Comparison of ENCODE assay signal across 1 cellular context in the genomic region with DNA sequence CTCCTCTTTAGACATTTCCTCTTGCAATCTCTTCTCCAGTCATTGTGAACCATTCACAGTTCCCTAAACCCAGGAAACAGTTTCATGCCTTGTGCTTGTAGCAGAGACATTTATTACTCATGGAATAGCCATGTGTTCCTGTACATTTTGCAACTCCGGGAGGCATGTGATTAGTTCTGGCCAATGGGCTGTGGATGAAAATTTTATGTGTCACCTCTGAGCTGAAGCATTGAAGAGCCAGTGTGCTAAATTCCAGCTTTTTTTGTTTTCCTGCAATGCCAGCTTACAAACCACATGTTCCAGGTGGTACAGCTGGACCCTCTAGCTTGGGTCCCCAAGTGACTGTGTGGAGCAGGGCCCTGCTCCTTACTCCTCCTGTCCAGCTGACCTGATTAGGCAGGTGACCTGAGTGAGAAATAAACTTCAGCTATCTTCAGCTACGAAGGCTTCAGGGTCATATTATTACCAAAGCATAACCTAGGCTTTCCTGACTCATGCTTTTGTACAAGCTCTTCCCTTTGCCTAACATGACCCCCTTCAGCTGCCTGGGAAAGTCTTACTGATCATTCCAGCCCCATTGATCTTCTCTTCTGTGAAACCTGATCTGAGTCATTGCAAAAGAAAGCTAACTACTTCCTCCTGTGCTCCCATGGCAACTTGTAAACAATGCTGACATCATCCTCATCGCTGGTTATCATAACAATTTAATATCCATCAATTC.
TF ChIP-seq lines count a peak whose summit lies in the region.

No MANE protein-coding gene starts in this region.

TF ChIP-seq in HepG2, 621 proteins besides CTCF, POLR2A, EP300 and RAD21 (continued from another document and continues in another):
- TF ChIP-seq ZNF496 (CRISPR knock-in tag; IDR thresholded peaks at IDR 0.05; ENCODE audit: insufficient replicate concordance) (no peak), ZBTB7A (CRISPR knock-in tag; IDR thresholded peaks at IDR 0.05) (no peak), ZNF562 (CRISPR knock-in tag; IDR thresholded peaks at IDR 0.05; ENCODE audit: borderline replicate concordance) (no peak), ZNF572 (CRISPR knock-in tag; IDR thresholded peaks at IDR 0.05) (no peak), ZNF510 (CRISPR knock-in tag; IDR thresholded peaks at IDR 0.05; ENCODE audit: low read depth) (no peak), ZNF816 (CRISPR knock-in tag; IDR thresholded peaks at IDR 0.05; ENCODE audit: borderline replicate concordance) (no peak), PCBP1 (IDR thresholded peaks at IDR 0.05; ENCODE audit: borderline replicate concordance, low read depth, low read length) (no peak), ZNF24 (IDR thresholded peaks at IDR 0.05) (no peak), SUZ12 (IDR thresholded peaks at IDR 0.05; ENCODE audit: low read depth, low read length) (no peak), KAT7 (CRISPR knock-in tag; IDR thresholded peaks at IDR 0.05; ENCODE audit: borderline replicate concordance) (no peak; the same call in 1 of the 2 replicates), ZNF260 (CRISPR knock-in tag; IDR thresholded peaks at IDR 0.05; ENCODE audit: borderline replicate concordance, low read depth) (no peak), ZFYVE20 (CRISPR knock-in tag; IDR thresholded peaks at IDR 0.05; ENCODE audit: borderline replicate concordance, low read depth) (no peak), ZC3H13 (CRISPR knock-in tag; IDR thresholded peaks at IDR 0.05) (no peak), ZNF292 (CRISPR knock-in tag; IDR thresholded peaks at IDR 0.05; ENCODE audit: borderline replicate concordance, low read depth) (no peak), PAWR (CRISPR knock-in tag; IDR thresholded peaks at IDR 0.05; ENCODE audit: borderline replicate concordance) (no peak), TBX2 (CRISPR knock-in tag; IDR thresholded peaks at IDR 0.05; ENCODE audit: borderline replicate concordance) (peak; percentile 83)
- TF ChIP-seq, protein P1, sequence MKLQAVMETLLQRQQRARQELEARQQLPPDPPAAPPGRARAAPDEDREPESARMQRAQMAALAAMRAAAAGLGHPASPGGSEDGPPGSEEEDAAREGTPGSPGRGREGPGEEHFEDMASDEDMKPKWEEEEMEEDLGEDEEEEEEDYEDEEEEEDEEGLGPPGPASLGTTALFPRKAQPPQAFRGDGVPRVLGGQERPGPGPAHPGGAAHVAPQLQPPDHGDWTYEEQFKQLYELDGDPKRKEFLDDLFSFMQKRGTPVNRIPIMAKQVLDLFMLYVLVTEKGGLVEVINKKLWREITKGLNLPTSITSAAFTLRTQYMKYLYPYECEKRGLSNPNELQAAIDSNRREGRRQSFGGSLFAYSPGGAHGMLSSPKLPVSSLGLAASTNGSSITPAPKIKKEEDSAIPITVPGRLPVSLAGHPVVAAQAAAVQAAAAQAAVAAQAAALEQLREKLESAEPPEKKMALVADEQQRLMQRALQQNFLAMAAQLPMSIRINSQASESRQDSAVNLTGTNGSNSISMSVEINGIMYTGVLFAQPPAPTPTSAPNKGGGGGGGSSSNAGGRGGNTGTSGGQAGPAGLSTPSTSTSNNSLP (IDR thresholded peaks at IDR 0.05; ENCODE audit: low read depth, low read length), result peak; percentile 98
- TF ChIP-seq, protein P2, sequence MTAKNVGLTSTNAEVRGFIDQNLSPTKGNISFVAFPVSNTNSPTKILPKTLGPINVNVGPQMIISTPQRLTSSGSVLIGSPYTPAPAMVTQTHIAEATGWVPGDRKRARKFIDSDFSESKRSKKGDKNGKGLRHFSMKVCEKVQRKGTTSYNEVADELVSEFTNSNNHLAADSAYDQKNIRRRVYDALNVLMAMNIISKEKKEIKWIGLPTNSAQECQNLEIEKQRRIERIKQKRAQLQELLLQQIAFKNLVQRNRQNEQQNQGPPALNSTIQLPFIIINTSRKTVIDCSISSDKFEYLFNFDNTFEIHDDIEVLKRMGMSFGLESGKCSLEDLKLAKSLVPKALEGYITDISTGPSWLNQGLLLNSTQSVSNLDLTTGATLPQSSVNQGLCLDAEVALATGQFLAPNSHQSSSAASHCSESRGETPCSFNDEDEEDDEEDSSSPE (CRISPR knock-in tag; IDR thresholded peaks at IDR 0.05), result peak; percentile 18; the same call in 1 of the 2 replicates
- TF ChIP-seq, protein P3, sequence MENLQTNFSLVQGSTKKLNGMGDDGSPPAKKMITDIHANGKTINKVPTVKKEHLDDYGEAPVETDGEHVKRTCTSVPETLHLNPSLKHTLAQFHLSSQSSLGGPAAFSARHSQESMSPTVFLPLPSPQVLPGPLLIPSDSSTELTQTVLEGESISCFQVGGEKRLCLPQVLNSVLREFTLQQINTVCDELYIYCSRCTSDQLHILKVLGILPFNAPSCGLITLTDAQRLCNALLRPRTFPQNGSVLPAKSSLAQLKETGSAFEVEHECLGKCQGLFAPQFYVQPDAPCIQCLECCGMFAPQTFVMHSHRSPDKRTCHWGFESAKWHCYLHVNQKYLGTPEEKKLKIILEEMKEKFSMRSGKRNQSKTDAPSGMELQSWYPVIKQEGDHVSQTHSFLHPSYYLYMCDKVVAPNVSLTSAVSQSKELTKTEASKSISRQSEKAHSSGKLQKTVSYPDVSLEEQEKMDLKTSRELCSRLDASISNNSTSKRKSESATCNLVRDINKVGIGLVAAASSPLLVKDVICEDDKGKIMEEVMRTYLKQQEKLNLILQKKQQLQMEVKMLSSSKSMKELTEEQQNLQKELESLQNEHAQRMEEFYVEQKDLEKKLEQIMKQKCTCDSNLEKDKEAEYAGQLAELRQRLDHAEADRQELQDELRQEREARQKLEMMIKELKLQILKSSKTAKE (CRISPR knock-in tag; IDR thresholded peaks at IDR 0.05; ENCODE audit: borderline replicate concordance), result peak; percentile 65; the same call in 1 of the 2 replicates
- TF ChIP-seq, protein P4, sequence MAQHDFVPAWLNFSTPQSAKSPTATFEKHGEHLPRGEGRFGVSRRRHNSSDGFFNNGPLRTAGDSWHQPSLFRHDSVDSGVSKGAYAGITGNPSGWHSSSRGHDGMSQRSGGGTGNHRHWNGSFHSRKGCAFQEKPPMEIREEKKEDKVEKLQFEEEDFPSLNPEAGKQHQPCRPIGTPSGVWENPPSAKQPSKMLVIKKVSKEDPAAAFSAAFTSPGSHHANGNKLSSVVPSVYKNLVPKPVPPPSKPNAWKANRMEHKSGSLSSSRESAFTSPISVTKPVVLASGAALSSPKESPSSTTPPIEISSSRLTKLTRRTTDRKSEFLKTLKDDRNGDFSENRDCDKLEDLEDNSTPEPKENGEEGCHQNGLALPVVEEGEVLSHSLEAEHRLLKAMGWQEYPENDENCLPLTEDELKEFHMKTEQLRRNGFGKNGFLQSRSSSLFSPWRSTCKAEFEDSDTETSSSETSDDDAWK (CRISPR knock-in tag; IDR thresholded peaks at IDR 0.05), result no peak
- TF ChIP-seq, protein P5, sequence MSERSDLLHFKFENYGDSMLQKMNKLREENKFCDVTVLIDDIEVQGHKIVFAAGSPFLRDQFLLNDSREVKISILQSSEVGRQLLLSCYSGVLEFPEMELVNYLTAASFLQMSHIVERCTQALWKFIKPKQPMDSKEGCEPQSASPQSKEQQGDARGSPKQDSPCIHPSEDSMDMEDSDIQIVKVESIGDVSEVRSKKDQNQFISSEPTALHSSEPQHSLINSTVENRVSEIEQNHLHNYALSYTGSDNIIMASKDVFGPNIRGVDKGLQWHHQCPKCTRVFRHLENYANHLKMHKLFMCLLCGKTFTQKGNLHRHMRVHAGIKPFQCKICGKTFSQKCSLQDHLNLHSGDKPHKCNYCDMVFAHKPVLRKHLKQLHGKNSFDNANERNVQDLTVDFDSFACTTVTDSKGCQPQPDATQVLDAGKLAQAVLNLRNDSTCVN (CRISPR knock-in tag; IDR thresholded peaks at IDR 0.05; ENCODE audit: borderline replicate concordance), result no peak
- TF ChIP-seq, protein P6, sequence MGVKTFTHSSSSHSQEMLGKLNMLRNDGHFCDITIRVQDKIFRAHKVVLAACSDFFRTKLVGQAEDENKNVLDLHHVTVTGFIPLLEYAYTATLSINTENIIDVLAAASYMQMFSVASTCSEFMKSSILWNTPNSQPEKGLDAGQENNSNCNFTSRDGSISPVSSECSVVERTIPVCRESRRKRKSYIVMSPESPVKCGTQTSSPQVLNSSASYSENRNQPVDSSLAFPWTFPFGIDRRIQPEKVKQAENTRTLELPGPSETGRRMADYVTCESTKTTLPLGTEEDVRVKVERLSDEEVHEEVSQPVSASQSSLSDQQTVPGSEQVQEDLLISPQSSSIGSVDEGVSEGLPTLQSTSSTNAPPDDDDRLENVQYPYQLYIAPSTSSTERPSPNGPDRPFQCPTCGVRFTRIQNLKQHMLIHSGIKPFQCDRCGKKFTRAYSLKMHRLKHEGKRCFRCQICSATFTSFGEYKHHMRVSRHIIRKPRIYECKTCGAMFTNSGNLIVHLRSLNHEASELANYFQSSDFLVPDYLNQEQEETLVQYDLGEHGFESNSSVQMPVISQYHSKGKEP (CRISPR knock-in tag; IDR thresholded peaks at IDR 0.05), result no peak
- TF ChIP-seq, protein P7, sequence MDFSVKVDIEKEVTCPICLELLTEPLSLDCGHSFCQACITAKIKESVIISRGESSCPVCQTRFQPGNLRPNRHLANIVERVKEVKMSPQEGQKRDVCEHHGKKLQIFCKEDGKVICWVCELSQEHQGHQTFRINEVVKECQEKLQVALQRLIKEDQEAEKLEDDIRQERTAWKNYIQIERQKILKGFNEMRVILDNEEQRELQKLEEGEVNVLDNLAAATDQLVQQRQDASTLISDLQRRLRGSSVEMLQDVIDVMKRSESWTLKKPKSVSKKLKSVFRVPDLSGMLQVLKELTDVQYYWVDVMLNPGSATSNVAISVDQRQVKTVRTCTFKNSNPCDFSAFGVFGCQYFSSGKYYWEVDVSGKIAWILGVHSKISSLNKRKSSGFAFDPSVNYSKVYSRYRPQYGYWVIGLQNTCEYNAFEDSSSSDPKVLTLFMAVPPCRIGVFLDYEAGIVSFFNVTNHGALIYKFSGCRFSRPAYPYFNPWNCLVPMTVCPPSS (IDR thresholded peaks at IDR 0.05), result no peak
- TF ChIP-seq, protein P8, sequence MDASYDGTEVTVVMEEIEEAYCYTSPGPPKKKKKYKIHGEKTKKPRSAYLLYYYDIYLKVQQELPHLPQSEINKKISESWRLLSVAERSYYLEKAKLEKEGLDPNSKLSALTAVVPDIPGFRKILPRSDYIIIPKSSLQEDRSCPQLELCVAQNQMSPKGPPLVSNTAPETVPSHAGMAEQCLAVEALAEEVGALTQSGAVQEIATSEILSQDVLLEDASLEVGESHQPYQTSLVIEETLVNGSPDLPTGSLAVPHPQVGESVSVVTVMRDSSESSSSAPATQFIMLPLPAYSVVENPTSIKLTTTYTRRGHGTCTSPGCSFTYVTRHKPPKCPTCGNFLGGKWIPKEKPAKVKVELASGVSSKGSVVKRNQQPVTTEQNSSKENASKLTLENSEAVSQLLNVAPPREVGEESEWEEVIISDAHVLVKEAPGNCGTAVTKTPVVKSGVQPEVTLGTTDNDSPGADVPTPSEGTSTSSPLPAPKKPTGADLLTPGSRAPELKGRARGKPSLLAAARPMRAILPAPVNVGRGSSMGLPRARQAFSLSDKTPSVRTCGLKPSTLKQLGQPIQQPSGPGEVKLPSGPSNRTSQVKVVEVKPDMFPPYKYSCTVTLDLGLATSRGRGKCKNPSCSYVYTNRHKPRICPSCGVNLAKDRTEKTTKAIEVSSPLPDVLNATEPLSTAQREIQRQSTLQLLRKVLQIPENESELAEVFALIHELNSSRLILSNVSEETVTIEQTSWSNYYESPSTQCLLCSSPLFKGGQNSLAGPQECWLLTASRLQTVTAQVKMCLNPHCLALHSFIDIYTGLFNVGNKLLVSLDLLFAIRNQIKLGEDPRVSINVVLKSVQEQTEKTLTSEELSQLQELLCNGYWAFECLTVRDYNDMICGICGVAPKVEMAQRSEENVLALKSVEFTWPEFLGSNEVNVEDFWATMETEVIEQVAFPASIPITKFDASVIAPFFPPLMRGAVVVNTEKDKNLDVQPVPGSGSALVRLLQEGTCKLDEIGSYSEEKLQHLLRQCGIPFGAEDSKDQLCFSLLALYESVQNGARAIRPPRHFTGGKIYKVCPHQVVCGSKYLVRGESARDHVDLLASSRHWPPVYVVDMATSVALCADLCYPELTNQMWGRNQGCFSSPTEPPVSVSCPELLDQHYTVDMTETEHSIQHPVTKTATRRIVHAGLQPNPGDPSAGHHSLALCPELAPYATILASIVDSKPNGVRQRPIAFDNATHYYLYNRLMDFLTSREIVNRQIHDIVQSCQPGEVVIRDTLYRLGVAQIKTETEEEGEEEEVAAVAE (CRISPR knock-in tag; IDR thresholded peaks at IDR 0.05; ENCODE audit: borderline replicate concordance), result peak; percentile 74; the same call in 1 of the 2 replicates
